ENCODE assay signal across 1 cellular context in the genomic region with DNA sequence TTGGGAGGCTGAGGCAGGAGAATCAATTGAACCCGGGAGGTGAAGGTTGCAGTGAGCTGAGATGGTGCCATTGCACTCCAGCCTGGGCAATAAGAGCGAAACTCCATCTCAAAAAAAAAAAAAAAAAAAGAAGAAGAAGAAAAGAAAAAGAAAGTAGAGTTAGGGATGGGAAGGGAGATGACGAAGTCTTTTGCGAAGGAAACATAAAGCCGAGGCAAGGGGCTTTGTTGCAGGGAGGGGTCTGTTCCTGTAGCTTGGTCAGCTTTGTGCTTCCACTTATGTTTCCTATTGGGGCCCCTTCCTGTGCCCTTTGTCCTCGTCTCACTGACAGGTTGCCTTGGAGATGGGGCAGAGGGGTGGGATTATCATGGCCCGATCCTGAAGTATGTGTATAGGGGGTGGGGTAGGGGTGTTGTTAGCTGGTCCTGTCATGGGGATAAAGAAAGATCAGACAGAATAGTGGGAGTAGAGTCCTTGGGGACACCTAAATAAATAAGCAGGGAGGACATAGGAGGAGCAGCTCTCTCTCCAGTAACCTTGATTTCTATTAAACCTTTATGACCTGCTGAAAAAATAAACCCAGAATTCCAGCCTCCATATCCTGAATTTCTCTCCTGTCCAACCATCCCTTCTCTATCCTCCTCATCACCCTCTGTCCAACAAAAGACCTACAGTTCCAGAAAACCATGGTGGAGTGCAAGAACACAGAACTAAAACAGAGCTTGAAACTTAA.
TF ChIP-seq lines count a peak whose summit lies in the region.

No MANE protein-coding gene starts in this region.

TF ChIP-seq in HepG2, 621 proteins besides CTCF, POLR2A, EP300 and RAD21 (continued from another document and continues in another):
- TF ChIP-seq, protein P1, sequence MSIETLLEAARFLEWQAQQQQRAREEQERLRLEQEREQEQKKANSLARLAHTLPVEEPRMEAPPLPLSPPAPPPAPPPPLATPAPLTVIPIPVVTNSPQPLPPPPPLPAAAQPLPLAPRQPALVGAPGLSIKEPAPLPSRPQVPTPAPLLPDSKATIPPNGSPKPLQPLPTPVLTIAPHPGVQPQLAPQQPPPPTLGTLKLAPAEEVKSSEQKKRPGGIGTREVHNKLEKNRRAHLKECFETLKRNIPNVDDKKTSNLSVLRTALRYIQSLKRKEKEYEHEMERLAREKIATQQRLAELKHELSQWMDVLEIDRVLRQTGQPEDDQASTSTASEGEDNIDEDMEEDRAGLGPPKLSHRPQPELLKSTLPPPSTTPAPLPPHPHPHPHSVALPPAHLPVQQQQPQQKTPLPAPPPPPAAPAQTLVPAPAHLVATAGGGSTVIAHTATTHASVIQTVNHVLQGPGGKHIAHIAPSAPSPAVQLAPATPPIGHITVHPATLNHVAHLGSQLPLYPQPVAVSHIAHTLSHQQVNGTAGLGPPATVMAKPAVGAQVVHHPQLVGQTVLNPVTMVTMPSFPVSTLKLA (IDR thresholded peaks at IDR 0.05): no peak
- TF ChIP-seq ZNF17 (CRISPR knock-in tag; IDR thresholded peaks at IDR 0.05): no peak
- TF ChIP-seq ZNF12 (CRISPR knock-in tag; IDR thresholded peaks at IDR 0.05): no peak
- 0 out of 2 replicates have a peak, but pooled peaks have one; percentile 51 for TF ChIP-seq ATF1 (CRISPR knock-in tag; IDR thresholded peaks at IDR 0.05)
- TF ChIP-seq, protein P2, sequence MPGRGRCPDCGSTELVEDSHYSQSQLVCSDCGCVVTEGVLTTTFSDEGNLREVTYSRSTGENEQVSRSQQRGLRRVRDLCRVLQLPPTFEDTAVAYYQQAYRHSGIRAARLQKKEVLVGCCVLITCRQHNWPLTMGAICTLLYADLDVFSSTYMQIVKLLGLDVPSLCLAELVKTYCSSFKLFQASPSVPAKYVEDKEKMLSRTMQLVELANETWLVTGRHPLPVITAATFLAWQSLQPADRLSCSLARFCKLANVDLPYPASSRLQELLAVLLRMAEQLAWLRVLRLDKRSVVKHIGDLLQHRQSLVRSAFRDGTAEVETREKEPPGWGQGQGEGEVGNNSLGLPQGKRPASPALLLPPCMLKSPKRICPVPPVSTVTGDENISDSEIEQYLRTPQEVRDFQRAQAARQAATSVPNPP (CRISPR knock-in tag; IDR thresholded peaks at IDR 0.05): no peak
- TF ChIP-seq WIZ (CRISPR knock-in tag; IDR thresholded peaks at IDR 0.05): no peak
- TF ChIP-seq ZNF788 (CRISPR knock-in tag; IDR thresholded peaks at IDR 0.05; ENCODE audit: borderline replicate concordance): peak; percentile 57; the same call in 1 of the 2 replicates
- TF ChIP-seq, protein P3, sequence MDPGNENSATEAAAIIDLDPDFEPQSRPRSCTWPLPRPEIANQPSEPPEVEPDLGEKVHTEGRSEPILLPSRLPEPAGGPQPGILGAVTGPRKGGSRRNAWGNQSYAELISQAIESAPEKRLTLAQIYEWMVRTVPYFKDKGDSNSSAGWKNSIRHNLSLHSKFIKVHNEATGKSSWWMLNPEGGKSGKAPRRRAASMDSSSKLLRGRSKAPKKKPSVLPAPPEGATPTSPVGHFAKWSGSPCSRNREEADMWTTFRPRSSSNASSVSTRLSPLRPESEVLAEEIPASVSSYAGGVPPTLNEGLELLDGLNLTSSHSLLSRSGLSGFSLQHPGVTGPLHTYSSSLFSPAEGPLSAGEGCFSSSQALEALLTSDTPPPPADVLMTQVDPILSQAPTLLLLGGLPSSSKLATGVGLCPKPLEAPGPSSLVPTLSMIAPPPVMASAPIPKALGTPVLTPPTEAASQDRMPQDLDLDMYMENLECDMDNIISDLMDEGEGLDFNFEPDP (CRISPR knock-in tag; conservative IDR thresholded peaks at IDR 0.05): no peak
- peak; percentile 49 for TF ChIP-seq HDAC1 (CRISPR knock-in tag; IDR thresholded peaks at IDR 0.05)
- TF ChIP-seq, protein P4, sequence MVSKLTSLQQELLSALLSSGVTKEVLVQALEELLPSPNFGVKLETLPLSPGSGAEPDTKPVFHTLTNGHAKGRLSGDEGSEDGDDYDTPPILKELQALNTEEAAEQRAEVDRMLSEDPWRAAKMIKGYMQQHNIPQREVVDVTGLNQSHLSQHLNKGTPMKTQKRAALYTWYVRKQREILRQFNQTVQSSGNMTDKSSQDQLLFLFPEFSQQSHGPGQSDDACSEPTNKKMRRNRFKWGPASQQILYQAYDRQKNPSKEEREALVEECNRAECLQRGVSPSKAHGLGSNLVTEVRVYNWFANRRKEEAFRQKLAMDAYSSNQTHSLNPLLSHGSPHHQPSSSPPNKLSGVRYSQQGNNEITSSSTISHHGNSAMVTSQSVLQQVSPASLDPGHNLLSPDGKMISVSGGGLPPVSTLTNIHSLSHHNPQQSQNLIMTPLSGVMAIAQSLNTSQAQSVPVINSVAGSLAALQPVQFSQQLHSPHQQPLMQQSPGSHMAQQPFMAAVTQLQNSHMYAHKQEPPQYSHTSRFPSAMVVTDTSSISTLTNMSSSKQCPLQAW (CRISPR knock-in tag; IDR thresholded peaks at IDR 0.05): peak; percentile 72
- TF ChIP-seq, protein P5, sequence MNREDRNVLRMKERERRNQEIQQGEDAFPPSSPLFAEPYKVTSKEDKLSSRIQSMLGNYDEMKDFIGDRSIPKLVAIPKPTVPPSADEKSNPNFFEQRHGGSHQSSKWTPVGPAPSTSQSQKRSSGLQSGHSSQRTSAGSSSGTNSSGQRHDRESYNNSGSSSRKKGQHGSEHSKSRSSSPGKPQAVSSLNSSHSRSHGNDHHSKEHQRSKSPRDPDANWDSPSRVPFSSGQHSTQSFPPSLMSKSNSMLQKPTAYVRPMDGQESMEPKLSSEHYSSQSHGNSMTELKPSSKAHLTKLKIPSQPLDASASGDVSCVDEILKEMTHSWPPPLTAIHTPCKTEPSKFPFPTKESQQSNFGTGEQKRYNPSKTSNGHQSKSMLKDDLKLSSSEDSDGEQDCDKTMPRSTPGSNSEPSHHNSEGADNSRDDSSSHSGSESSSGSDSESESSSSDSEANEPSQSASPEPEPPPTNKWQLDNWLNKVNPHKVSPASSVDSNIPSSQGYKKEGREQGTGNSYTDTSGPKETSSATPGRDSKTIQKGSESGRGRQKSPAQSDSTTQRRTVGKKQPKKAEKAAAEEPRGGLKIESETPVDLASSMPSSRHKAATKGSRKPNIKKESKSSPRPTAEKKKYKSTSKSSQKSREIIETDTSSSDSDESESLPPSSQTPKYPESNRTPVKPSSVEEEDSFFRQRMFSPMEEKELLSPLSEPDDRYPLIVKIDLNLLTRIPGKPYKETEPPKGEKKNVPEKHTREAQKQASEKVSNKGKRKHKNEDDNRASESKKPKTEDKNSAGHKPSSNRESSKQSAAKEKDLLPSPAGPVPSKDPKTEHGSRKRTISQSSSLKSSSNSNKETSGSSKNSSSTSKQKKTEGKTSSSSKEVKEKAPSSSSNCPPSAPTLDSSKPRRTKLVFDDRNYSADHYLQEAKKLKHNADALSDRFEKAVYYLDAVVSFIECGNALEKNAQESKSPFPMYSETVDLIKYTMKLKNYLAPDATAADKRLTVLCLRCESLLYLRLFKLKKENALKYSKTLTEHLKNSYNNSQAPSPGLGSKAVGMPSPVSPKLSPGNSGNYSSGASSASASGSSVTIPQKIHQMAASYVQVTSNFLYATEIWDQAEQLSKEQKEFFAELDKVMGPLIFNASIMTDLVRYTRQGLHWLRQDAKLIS (CRISPR knock-in tag; IDR thresholded peaks at IDR 0.05): no peak; the same call in 1 of the 2 replicates
- TF ChIP-seq MBD4 (IDR thresholded peaks at IDR 0.05; ENCODE audit: borderline replicate concordance, low read length): no peak
- TF ChIP-seq SP2 (CRISPR knock-in tag; IDR thresholded peaks at IDR 0.05): 0 out of 2 replicates have a peak, but pooled peaks have one; percentile 24
- TF ChIP-seq, protein P6, sequence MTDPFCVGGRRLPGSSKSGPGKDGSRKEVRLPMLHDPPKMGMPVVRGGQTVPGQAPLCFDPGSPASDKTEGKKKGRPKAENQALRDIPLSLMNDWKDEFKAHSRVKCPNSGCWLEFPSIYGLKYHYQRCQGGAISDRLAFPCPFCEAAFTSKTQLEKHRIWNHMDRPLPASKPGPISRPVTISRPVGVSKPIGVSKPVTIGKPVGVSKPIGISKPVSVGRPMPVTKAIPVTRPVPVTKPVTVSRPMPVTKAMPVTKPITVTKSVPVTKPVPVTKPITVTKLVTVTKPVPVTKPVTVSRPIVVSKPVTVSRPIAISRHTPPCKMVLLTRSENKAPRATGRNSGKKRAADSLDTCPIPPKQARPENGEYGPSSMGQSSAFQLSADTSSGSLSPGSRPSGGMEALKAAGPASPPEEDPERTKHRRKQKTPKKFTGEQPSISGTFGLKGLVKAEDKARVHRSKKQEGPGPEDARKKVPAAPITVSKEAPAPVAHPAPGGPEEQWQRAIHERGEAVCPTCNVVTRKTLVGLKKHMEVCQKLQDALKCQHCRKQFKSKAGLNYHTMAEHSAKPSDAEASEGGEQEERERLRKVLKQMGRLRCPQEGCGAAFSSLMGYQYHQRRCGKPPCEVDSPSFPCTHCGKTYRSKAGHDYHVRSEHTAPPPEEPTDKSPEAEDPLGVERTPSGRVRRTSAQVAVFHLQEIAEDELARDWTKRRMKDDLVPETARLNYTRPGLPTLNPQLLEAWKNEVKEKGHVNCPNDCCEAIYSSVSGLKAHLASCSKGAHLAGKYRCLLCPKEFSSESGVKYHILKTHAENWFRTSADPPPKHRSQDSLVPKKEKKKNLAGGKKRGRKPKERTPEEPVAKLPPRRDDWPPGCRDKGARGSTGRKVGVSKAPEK (CRISPR knock-in tag; IDR thresholded peaks at IDR 0.05; ENCODE audit: borderline replicate concordance): peak; percentile 95; the same call in 1 of the 2 replicates
- TF ChIP-seq, protein P7, sequence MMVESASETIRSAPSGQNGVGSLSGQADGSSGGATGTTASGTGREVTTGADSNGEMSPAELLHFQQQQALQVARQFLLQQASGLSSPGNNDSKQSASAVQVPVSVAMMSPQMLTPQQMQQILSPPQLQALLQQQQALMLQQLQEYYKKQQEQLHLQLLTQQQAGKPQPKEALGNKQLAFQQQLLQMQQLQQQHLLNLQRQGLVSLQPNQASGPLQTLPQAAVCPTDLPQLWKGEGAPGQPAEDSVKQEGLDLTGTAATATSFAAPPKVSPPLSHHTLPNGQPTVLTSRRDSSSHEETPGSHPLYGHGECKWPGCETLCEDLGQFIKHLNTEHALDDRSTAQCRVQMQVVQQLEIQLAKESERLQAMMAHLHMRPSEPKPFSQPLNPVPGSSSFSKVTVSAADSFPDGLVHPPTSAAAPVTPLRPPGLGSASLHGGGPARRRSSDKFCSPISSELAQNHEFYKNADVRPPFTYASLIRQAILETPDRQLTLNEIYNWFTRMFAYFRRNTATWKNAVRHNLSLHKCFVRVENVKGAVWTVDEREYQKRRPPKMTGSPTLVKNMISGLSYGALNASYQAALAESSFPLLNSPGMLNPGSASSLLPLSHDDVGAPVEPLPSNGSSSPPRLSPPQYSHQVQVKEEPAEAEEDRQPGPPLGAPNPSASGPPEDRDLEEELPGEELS (CRISPR knock-in tag; IDR thresholded peaks at IDR 0.05): peak; percentile 86
- TF ChIP-seq ZBTB21 (CRISPR knock-in tag; IDR thresholded peaks at IDR 0.05): no peak
- peak; percentile 86 for TF ChIP-seq RARA (CRISPR knock-in tag; IDR thresholded peaks at IDR 0.05)
- TF ChIP-seq ASH2L (IDR thresholded peaks at IDR 0.05; ENCODE audit: insufficient read length, low read depth, low read length): peak; percentile 94
- TF ChIP-seq ZNF616 (CRISPR knock-in tag; IDR thresholded peaks at IDR 0.05; ENCODE audit: low read depth): no peak
- no peak for TF ChIP-seq CCAR2 (optimal IDR thresholded peaks at IDR 0.05; ENCODE audit: low read depth, low read length)
- TF ChIP-seq CREB1 (IDR thresholded peaks at IDR 0.05): no peak
- TF ChIP-seq CREB1 (CRISPR knock-in tag; IDR thresholded peaks at IDR 0.05): peak; percentile 66
- TF ChIP-seq NR1H2 (CRISPR knock-in tag; IDR thresholded peaks at IDR 0.05; ENCODE audit: borderline replicate concordance, low read depth): no peak
- TF ChIP-seq KDM6A (CRISPR knock-in tag; IDR thresholded peaks at IDR 0.05; ENCODE audit: low read depth): peak; percentile 100
- TF ChIP-seq ZNF720 (CRISPR knock-in tag; IDR thresholded peaks at IDR 0.05): no peak
- no peak; the same call in 1 of the 2 replicates for TF ChIP-seq DNMT3B (CRISPR knock-in tag; conservative IDR thresholded peaks at IDR 0.05)
- TF ChIP-seq, protein P8, sequence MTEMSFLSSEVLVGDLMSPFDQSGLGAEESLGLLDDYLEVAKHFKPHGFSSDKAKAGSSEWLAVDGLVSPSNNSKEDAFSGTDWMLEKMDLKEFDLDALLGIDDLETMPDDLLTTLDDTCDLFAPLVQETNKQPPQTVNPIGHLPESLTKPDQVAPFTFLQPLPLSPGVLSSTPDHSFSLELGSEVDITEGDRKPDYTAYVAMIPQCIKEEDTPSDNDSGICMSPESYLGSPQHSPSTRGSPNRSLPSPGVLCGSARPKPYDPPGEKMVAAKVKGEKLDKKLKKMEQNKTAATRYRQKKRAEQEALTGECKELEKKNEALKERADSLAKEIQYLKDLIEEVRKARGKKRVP (CRISPR knock-in tag; IDR thresholded peaks at IDR 0.05): peak in 1 of 2 experiments; percentile 71; a peak in 2 of 4 replicates
- peak; percentile 90 for TF ChIP-seq TCF7 (IDR thresholded peaks at IDR 0.05; ENCODE audit: low read depth)
- TF ChIP-seq ZZZ3 (CRISPR knock-in tag; IDR thresholded peaks at IDR 0.05; ENCODE audit: borderline replicate concordance): no peak
- TF ChIP-seq, protein P9, sequence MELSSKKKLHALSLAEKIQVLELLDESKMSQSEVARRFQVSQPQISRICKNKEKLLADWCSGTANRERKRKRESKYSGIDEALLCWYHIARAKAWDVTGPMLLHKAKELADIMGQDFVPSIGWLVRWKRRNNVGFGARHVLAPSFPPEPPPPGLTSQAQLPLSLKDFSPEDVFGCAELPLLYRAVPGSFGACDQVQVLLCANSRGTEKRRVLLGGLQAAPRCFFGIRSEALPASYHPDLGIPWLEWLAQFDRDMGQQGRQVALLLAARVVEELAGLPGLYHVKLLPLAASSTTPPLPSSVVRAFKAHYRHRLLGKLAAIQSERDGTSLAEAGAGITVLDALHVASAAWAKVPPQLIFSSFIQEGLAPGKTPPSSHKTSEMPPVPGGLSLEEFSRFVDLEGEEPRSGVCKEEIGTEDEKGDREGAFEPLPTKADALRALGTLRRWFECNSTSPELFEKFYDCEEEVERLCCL (CRISPR knock-in tag; IDR thresholded peaks at IDR 0.05; ENCODE audit: borderline replicate concordance): no peak
- peak; percentile 93 for TF ChIP-seq SSRP1 (CRISPR knock-in tag; IDR thresholded peaks at IDR 0.05)
- no peak for TF ChIP-seq RARG (CRISPR knock-in tag; IDR thresholded peaks at IDR 0.05; ENCODE audit: low read depth)
- no peak for TF ChIP-seq SRY (CRISPR knock-in tag; IDR thresholded peaks at IDR 0.05)
- TF ChIP-seq ZKSCAN5 (CRISPR knock-in tag; IDR thresholded peaks at IDR 0.05): no peak
- no peak for TF ChIP-seq NFE2 (CRISPR knock-in tag; IDR thresholded peaks at IDR 0.05)
- TF ChIP-seq, protein P10, sequence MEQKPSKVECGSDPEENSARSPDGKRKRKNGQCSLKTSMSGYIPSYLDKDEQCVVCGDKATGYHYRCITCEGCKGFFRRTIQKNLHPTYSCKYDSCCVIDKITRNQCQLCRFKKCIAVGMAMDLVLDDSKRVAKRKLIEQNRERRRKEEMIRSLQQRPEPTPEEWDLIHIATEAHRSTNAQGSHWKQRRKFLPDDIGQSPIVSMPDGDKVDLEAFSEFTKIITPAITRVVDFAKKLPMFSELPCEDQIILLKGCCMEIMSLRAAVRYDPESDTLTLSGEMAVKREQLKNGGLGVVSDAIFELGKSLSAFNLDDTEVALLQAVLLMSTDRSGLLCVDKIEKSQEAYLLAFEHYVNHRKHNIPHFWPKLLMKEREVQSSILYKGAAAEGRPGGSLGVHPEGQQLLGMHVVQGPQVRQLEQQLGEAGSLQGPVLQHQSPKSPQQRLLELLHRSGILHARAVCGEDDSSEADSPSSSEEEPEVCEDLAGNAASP (CRISPR knock-in tag; IDR thresholded peaks at IDR 0.05; ENCODE audit: borderline replicate concordance): peak; percentile 78; the same call in 1 of the 2 replicates
- no peak; the same call in none of the 2 replicates for TF ChIP-seq SOX13 (IDR thresholded peaks at IDR 0.05)
- peak in 1 of 2 experiments; percentile 86; a peak in 3 of 4 replicates for TF ChIP-seq SOX13 (CRISPR knock-in tag; conservative IDR thresholded peaks at IDR 0.05 in 1 of 2, IDR thresholded peaks at IDR 0.05 in 1 of 2)
